Comparison of ENCODE assay signal across 1 cellular context in genomic region chrX:40299502-40300118, GRCh38.
TF ChIP-seq lines count a peak whose summit lies in the region.

No MANE protein-coding gene starts in this region.

TF ChIP-seq in H1, 55 proteins besides CTCF, POLR2A, EP300 and RAD21:
- TF ChIP-seq ATF3 (IDR thresholded peaks at IDR 0.05; ENCODE audit: insufficient read depth, low read depth, low read length) (no peak), SIX5 (IDR thresholded peaks at IDR 0.05; ENCODE audit: low read depth, low read length) (no peak), HDAC6 (IDR thresholded peaks at IDR 0.05; ENCODE audit: low read depth, low read length) (no peak), ASH2L (IDR thresholded peaks at IDR 0.05; ENCODE audit: low read length) (no peak), CTBP2 (IDR thresholded peaks at IDR 0.05; ENCODE audit: borderline replicate concordance, insufficient read depth, insufficient read length, low read length) (no peak), RNF2 (IDR thresholded peaks at IDR 0.05; ENCODE audit: borderline replicate concordance, low read depth, low read length, missing control alignments, poor library complexity, severe bottlenecking) (no peak), CHD1 (IDR thresholded peaks at IDR 0.05; ENCODE audit: low read depth, low read length) (no peak), USF2 (IDR thresholded peaks at IDR 0.05; ENCODE audit: low read length) (no peak), YY1 (IDR thresholded peaks at IDR 0.05; ENCODE audit: low read depth, low read length) (no peak), CREB1 (IDR thresholded peaks at IDR 0.05) (no peak), TAF7 (optimal IDR thresholded peaks at IDR 0.05; ENCODE audit: borderline replicate concordance, low read depth, low read length) (no peak), KDM1A (IDR thresholded peaks at IDR 0.05; ENCODE audit: borderline replicate concordance, low read length) (no peak), CEBPB (IDR thresholded peaks at IDR 0.05; ENCODE audit: low read depth, low read length) (no peak), SP1 (IDR thresholded peaks at IDR 0.05; ENCODE audit: low read depth, low read length) (no peak), GABPA (IDR thresholded peaks at IDR 0.05; ENCODE audit: borderline replicate concordance, insufficient read depth, low read length) (no peak)
